Comparison of ENCODE assay signal across 8 cellular contexts in genomic region chr12:69238589-69239285, GRCh38. TPM values are rescaled to one million over a fixed set of nuclear protein-coding genes. Genes with fewer than 3 reads are reported as not detected.
DNase-seq lines count a peak whose midpoint lies in the region; ATAC-seq, FAIRE-seq and TF ChIP-seq lines count a peak whose summit lies in the region.

No MANE protein-coding gene starts in this region.

- 31% methylated on average over 13 of the region's 13 CpGs for WGBS in liver

- ATAC-seq in HG02943 (IDR thresholded peaks at IDR 0.05; ENCODE audit: low read depth, unreplicated experiment) (peak; percentile 3), upper lobe of right lung (no peak), omental fat pad (ENCODE audit: low FRiP score) (no peak)
- no peak for ATAC-seq in activated naive CD4-positive, alpha-beta T cell treated with anti-CD3 and anti-CD28 coated beads, Interleukin-2, amount 50 U/mL, for 72 hours

- FAIRE-seq in GM18507 (lab: Jason Lieb, UNC): peak; percentile 36

- no peak for TF ChIP-seq RAD21 in liver (IDR thresholded peaks at IDR 0.05)

- H3K9ac ChIP-seq in liver (ENCODE audit: low read depth in 1 of 2, low read length in 2 of 2): peak overlapping the region; percentile 36 to 56

- H3K27me3 ChIP-seq in liver (ENCODE audit: control insufficient read depth in 4 of 4, insufficient read depth in 4 of 4, low read length in 3 of 4) (no peaks in the 10 kb centered on the region), upper lobe of right lung (no peaks in the 10 kb centered on the region)

- peak overlapping the region; percentile 88 to 94 for H3K27ac Mint-ChIP-seq in activated naive CD4-positive, alpha-beta T cell treated with anti-CD3 and anti-CD28 coated beads, Interleukin-2, amount 50 U/mL, for 72 hours

- H3K36me3 Mint-ChIP-seq in activated naive CD4-positive, alpha-beta T cell treated with anti-CD3 and anti-CD28 coated beads, Interleukin-2, amount 50 U/mL, for 72 hours: peaks cover 14 to 19% of the 10 kb centered on the region in 2 donors

- H3K9me3 ChIP-seq in liver (ENCODE audit: control insufficient read depth in 4 of 4, low read length in 3 of 4) (no peaks in the 10 kb centered on the region), upper lobe of right lung (no peaks in the 10 kb centered on the region)

- no peaks in the 10 kb centered on the region for H3K9me3 Mint-ChIP-seq in activated naive CD4-positive, alpha-beta T cell treated with anti-CD3 and anti-CD28 coated beads, Interleukin-2, amount 50 U/mL, for 72 hours

- intact Hi-C loops in upper lobe of right lung (cut with DNase I): no loop called here

- no peak for TF ChIP-seq CTCF in liver (IDR thresholded peaks at IDR 0.05; ENCODE audit: low read depth, low read length, missing input control)
- no peak for TF ChIP-seq CTCF in upper lobe of right lung (IDR thresholded peaks at IDR 0.05)
- no peak for TF ChIP-seq CTCF in omental fat pad (IDR thresholded peaks at IDR 0.05)

- DNase-seq in GM18507 (ENCODE audit: extremely low spot score, insufficient read length, low read depth): no peak
- peak in 1 of 2 donors; percentile 13 for DNase-seq in activated naive CD4-positive, alpha-beta T cell treated with anti-CD3 and anti-CD28 coated beads, Interleukin-2, amount 50 U/mL, for 72 hours (ENCODE audit: low spot score in 2 of 2)
- DNase-seq in upper lobe of right lung: no peak
- no peak for DNase-seq in NK-92 (lab: John Stamatoyannopoulos, UW; ENCODE audit: unreplicated experiment)
- DNase-seq in islet precursor cell: no peak
- DNase-seq in omental fat pad (ENCODE audit: low spot score): no peak

- H3K36me3 ChIP-seq in liver (ENCODE audit: control insufficient read depth in 4 of 4, insufficient read depth in 3 of 4, low read depth in 1 of 4, low read length in 3 of 4): no peaks in the 10 kb centered on the region
- H3K36me3 ChIP-seq in upper lobe of right lung: no peaks in the 10 kb centered on the region

- peak overlapping the region; percentile 39 to 99 (median 64) for H3K4me3 ChIP-seq in liver (ENCODE audit: low read depth in 1 of 3, low read length in 3 of 3)
- peak overlapping the region; percentile 77 for H3K4me3 ChIP-seq in upper lobe of right lung

- H3K27ac ChIP-seq in liver (ENCODE audit: low read depth in 1 of 2, low read length in 2 of 2) (peak overlapping the region; percentile 46 to 90), upper lobe of right lung (peak overlapping the region; percentile 86)

- H3K4me1 ChIP-seq in liver (ENCODE audit: control insufficient read depth in 4 of 4, insufficient read depth in 4 of 4, low read length in 3 of 4) (peaks cover 3 to 31% (median 24%) of the 10 kb centered on the region in 4 donors), upper lobe of right lung (peaks cover 36% of the 10 kb centered on the region)

TF ChIP-seq in liver, 16 proteins besides CTCF, POLR2A, EP300 and RAD21:
- no peak for TF ChIP-seq FOXA2 (IDR thresholded peaks at IDR 0.05)
- no peak for TF ChIP-seq REST (IDR thresholded peaks at IDR 0.05)
- TF ChIP-seq MAX (IDR thresholded peaks at IDR 0.05): no peak
- no peak for TF ChIP-seq YY1 (IDR thresholded peaks at IDR 0.05)
- no peak for TF ChIP-seq ZBTB33 (IDR thresholded peaks at IDR 0.05)
- TF ChIP-seq ATF3 (IDR thresholded peaks at IDR 0.05): no peak
- no peak for TF ChIP-seq HNF4A (conservative IDR thresholded peaks at IDR 0.05)
- TF ChIP-seq TAF1 (conservative IDR thresholded peaks at IDR 0.05): no peak
- no peak for TF ChIP-seq JUND (IDR thresholded peaks at IDR 0.05)
- no peak for TF ChIP-seq HNF4G (IDR thresholded peaks at IDR 0.05)
- TF ChIP-seq GABPA (IDR thresholded peaks at IDR 0.05 in 1 of 2, conservative IDR thresholded peaks at IDR 0.05 in 1 of 2): no peak

RNA-seq across cellular contexts. Expression of gene CPSF6, which starts 0.6 kb away (rescaled TPM):
- total RNA-seq in activated naive CD4-positive, alpha-beta T cell treated with anti-CD3 and anti-CD28 coated beads, Interleukin-2, amount 50 U/mL, for 72 hours: 100 to 1,000 TPM in 1 of 2 donors, 10 to 100 TPM in 1; 62.5 to 104 TPM
- total RNA-seq in liver (10 to 100 TPM; 19.2 to 21.1 TPM), upper lobe of right lung (53.4 TPM), omental fat pad (10 to 100 TPM; 23.7 to 37.3 (median 28.0) TPM)
- 10 to 100 TPM; 10.8 to 15.6 TPM for polyA plus RNA-seq in liver
